8 cellular contexts compared by ENCODE assay signal in genomic region chr18:14178691-14179196, GRCh38. TPM values are rescaled to one million over a fixed set of nuclear protein-coding genes. Genes with fewer than 3 reads are reported as not detected.
DNase-seq lines count a peak whose midpoint lies in the region; ATAC-seq, FAIRE-seq and TF ChIP-seq lines count a peak whose summit lies in the region.
"Not testable (repeated sequence)": the region's sequence is repeated elsewhere in the genome, so short reads cannot be mapped to it uniquely, and the experiment has no call there.

No MANE protein-coding gene starts in this region.

- H3K27me3 ChIP-seq in WERI-Rb-1 (ENCODE audit: insufficient read depth, low read depth, severe bottlenecking); body of pancreas; small intestine (ENCODE audit: control insufficient read depth in 2 of 2, insufficient read depth in 2 of 2, low read length in 2 of 2): not testable (repeated sequence)

- DNase-seq in 8988T: peak; percentile 70
- peak; percentile 44 for DNase-seq in NCI-H1436 (lab: John Stamatoyannopoulos, UW)
- DNase-seq in WERI-Rb-1: peak; percentile 73
- peak; percentile 82 to 91 (median 88) for DNase-seq in body of pancreas
- DNase-seq in iPS DF 4.7 (ENCODE audit: extremely low read depth, low spot score): peak; percentile 30
- DNase-seq in small intestine: peak; percentile 65

- intact Hi-C loops in body of pancreas (cut with DNase I): not testable (repeated sequence)

- peak overlapping the region; percentile 29 for H3K4me3 ChIP-seq in WERI-Rb-1 (ENCODE audit: low read depth, low read length)
- H3K4me3 ChIP-seq in body of pancreas: peak overlapping the region; percentile 59 to 70
- peak overlapping the region; percentile 50 to 55 for H3K4me3 ChIP-seq in small intestine (ENCODE audit: low read depth in 1 of 2, low read length in 2 of 2)

- WGBS in body of pancreas, 2 donors: 0 to 1% methylated on average over 8 to 37 of the region's 38 CpGs
- whole genome bisulfite sequencing in small intestine, 3 donors: 3 to 12% (median 5%) methylated on average over 36 to 38 of the region's 38 CpGs

- not testable (repeated sequence) for FAIRE-seq in small intestine (lab: Jason Lieb, UNC)

- TF ChIP-seq POLR2A in body of pancreas (IDR thresholded peaks at IDR 0.05): peak in 2 of 3 donors; percentile 56 to 64

- H3K36me3 ChIP-seq in WERI-Rb-1; body of pancreas (replicated peaks in 1 of 2; ENCODE audit: insufficient read depth in 1 of 2, low read depth in 2 of 2); small intestine (ENCODE audit: control insufficient read depth in 2 of 2, insufficient read depth in 2 of 2, low read length in 2 of 2): not testable (repeated sequence)

- H3K4me1 ChIP-seq in body of pancreas; small intestine (ENCODE audit: control insufficient read depth in 2 of 2, insufficient read depth in 1 of 2, low read depth in 1 of 2, low read length in 1 of 2): not testable (repeated sequence)

- TF ChIP-seq CTCF in WERI-Rb-1 (IDR thresholded peaks at IDR 0.05; ENCODE audit: low read depth, low read length) (peak; percentile 67), body of pancreas (IDR thresholded peaks at IDR 0.05) (peak; percentile 53 to 90 (median 76))

- not testable (repeated sequence) for H3K9me3 ChIP-seq in WERI-Rb-1 (ENCODE audit: severe bottlenecking); body of pancreas; small intestine (ENCODE audit: control insufficient read depth, low read depth)

- not testable (repeated sequence) for H3K27ac ChIP-seq in WERI-Rb-1; small intestine (ENCODE audit: low read depth in 1 of 2, low read length in 1 of 2)
- peak overlapping the region in 2 of 4 donors; percentile 10 to 54 for H3K27ac ChIP-seq in body of pancreas

- peak; percentile 94 for ATAC-seq in GM18511 (IDR thresholded peaks at IDR 0.05; ENCODE audit: unreplicated experiment)
- peak; percentile 96 for ATAC-seq in HG02885 (IDR thresholded peaks at IDR 0.05; ENCODE audit: poor library complexity, unreplicated experiment)
- peak; percentile 99 for ATAC-seq in body of pancreas

RNA-seq across cellular contexts. Expression of gene ZNF519, which starts 46.5 kb away (rescaled TPM):
- 10 to 100 TPM in 1 of 2 donors, 1 to 10 TPM in 1; 3.9 to 14.5 TPM for total RNA-seq in body of pancreas
- 1 to 10 TPM in 1 of 3 donors, under 1 TPM in 1, not detected in 1; under 0.01 to 2.3 TPM for polyA plus RNA-seq in small intestine

Comparison
In these comparisons a context has a peak if more than half of its experiments do, and no peak if none do; other contexts are left out.
1. DNase-seq: peak in every context shown above with its lines; median percentile 88 in body of pancreas; 73 in WERI-Rb-1; 70 in 8988T; 65 in small intestine; 44 in NCI-H1436; 30 in iPS DF 4.7.